ENCODE assay signal across 1 cellular context in the genomic region with DNA sequence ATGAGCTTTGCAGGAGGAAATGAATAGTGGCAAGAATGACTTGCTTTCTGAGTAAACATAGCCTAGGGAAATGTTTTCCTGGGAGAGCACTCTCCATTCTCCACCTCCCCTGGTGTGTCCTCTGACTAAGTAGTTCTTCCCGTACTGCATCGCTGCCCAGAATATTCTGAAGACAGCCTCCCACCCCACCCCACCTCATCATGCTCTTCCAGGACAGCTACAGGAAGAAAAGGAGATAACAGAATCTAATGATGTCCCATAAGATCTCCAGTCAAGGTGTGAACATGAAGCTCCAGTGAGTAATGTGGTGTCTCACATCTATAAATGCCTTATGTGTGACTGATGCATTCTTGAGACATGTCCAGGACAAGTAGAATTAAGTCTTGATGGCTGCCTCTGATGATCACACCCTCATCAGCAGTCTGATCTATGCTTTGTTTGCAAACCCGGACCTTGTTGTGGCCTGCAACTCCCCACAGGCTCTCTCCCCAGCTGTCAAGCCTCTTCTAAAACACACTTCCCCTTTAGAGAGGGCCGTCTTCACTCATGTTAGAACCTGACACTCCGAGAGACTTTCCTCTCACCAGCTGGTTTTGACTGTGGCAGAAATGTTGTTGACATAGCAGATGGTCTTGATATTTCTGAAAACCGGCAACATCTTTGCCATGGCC.
TF ChIP-seq lines count a peak whose summit lies in the region.

No MANE protein-coding gene starts in this region.

TF ChIP-seq in SK-N-SH, 30 proteins besides CTCF, POLR2A, EP300 and RAD21 (continued from another document):
- TF ChIP-seq, protein P1, sequence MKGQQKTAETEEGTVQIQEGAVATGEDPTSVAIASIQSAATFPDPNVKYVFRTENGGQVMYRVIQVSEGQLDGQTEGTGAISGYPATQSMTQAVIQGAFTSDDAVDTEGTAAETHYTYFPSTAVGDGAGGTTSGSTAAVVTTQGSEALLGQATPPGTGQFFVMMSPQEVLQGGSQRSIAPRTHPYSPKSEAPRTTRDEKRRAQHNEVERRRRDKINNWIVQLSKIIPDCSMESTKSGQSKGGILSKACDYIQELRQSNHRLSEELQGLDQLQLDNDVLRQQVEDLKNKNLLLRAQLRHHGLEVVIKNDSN (IDR thresholded peaks at IDR 0.05; ENCODE audit: borderline replicate concordance, low read depth) = no peak
